Comparison of ENCODE assay signal across 19 cellular contexts in the genomic region with DNA sequence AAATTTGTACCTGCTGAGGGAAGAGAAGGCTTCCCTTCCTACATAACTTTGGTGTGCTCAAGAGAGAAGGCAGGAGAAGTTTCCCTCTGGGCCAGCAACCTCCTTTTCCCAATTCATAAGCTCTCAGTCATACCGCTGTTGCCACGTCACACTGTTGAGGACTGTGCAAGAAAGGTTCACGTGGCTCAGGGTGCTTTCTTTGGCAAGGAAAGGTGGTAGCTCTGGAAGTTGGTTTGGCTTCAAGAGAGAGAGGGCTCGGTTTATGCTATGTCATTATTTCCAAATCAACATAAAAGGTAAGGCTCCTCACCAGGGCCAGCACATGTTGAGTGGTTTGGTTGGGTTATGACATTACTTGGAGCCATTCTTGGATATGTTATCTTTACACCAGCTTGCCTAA.
"Had no signal": no experiment of that assay in that cellular context is flagged by ENCODE, and none has a peak within 500 bp of the region (broad histone marks: within the 10 kb centered on the region; RNA-seq: fewer than 3 reads in every experiment).

No MANE protein-coding gene starts in this region.

- H3K4me3 ChIP-seq: hepatocyte, psoas muscle, spleen, testis, upper lobe of right lung had no signal

- H3K36me3 ChIP-seq: spleen, upper lobe of right lung had no signal

- H3K27me3 ChIP-seq: hepatocyte, spleen, testis, upper lobe of right lung had no signal

- H3K4me2 ChIP-seq: hepatocyte had no signal

- H3K9me3 ChIP-seq: psoas muscle, spleen, testis, upper lobe of right lung had no signal

- DNase-seq: activated CD4-positive, alpha-beta T cell treated with anti-CD3 and anti-CD28 coated beads, Interleukin-2, amount 10 ng/mL, durations not matched to agents 24 days and 14 days; activated CD4-positive, CD25-positive, alpha-beta regulatory T cell; activated CD8-positive, alpha-beta memory T cell treated with anti-CD3 and anti-CD28 coated beads, Interleukin-2, amount 50 U/mL, for 4 hours; activated CD8-positive, alpha-beta T cell treated with anti-CD3 and anti-CD28 coated beads, Interleukin-2, amount 10 ng/mL, durations not matched to agents 7 days and 5 days; activated gamma-delta T cell treated with Interleukin-2 at 50 U/mL for 16 hours; amniotic stem cell; dermis blood vessel endothelial cell; effector memory CD8-positive, alpha-beta T cell; islet precursor cell; left ventricle myocardium superior; nephron progenitor cell; occipital lobe; psoas muscle; spleen; stimulated activated naive CD8-positive, alpha-beta T cell treated with anti-CD3 and anti-CD28 coated beads, Interleukin-15, amount 100 ng/mL, for 72 hours; testis; upper lobe of right lung had no signal

- H3K27ac ChIP-seq: hepatocyte, psoas muscle, spleen, testis, upper lobe of right lung had no signal

- H2AFZ ChIP-seq: hepatocyte had no signal

- ATAC-seq: activated CD8-positive, alpha-beta T cell treated with anti-CD3 and anti-CD28 coated beads, Interleukin-2, amount 10 ng/mL, durations not matched to agents 7 days and 5 days; effector memory CD8-positive, alpha-beta T cell; left ventricle myocardium superior; psoas muscle; sciatic nerve; stimulated activated naive CD8-positive, alpha-beta T cell treated with anti-CD3 and anti-CD28 coated beads, Interleukin-15, amount 100 ng/mL, for 72 hours; upper lobe of right lung had no signal

- H3K4me1 ChIP-seq: psoas muscle, spleen, testis, upper lobe of right lung had no signal

- H3K79me2 ChIP-seq: hepatocyte had no signal
